1 cellular context compared by ENCODE assay signal in genomic region chr3:138453940-138454339, GRCh38. TPM values are rescaled to one million over a fixed set of nuclear protein-coding genes. Genes with fewer than 3 reads are reported as not detected.
"Had no signal": no experiment of that assay in that cellular context is flagged by ENCODE, and none has a peak within 500 bp of the region (broad histone marks: within the 10 kb centered on the region; RNA-seq: fewer than 3 reads in every experiment).

No MANE protein-coding gene starts in this region.

RNA-seq across cellular contexts. Expression of gene ESYT3, which starts 19.5 kb away (rescaled TPM):
- total RNA-seq: activated B cell treated with CpG ODN at 0.5 μM for 24 hours had no signal
